Comparison of ENCODE assay signal across 24 cellular contexts in the genomic region with DNA sequence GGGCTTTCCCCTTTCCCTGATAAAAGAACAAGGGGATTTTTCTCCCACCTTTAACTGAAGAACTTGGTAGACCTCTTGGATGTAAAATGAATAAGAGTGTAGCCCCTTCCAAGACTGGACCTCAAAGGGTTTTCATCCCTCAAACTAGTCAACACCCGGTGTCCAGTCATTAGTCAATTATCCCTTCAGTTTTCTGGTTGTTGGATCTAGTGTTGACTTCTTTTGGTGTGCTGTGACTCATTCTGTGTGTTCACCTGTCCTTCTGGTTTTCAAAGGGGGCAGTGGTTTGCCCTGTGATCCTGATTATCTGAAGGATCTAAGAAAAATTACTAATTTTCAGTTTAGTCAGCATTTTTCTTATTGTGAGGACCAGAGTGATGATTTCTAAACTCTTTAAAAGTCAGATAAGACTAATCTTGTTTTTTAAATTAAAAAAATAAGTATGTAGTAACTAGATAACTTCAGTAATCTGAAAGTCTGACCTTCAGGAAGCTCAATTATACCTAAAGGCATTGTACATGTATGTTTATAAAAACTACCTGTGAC.
"Had no signal": no experiment of that assay in that cellular context is flagged by ENCODE, and none has a peak within 500 bp of the region (broad histone marks: within the 10 kb centered on the region; RNA-seq: fewer than 3 reads in every experiment).

No MANE protein-coding gene starts in this region.

- H3K4me3 ChIP-seq: lung, neural progenitor cell, tibial artery had no signal

- H3K4me1 ChIP-seq: tibial artery had no signal

- DNase-seq: activated B cell treated with CpG ODN at 0.5 μM for 24 hours; activated CD4-positive, alpha-beta T cell treated with anti-CD3 and anti-CD28 coated beads for 36 hours; activated CD4-positive, alpha-beta T cell treated with anti-CD3 and anti-CD28 coated beads, Interleukin-2, amount 50 U/mL, for 4 hours; activated CD8-positive, alpha-beta memory T cell treated with anti-CD3 and anti-CD28 coated beads for 24 hours; activated CD8-positive, alpha-beta memory T cell treated with anti-CD3 and anti-CD28 coated beads, Interleukin-2, amount 50 U/mL, for 4 hours; activated naive CD4-positive, alpha-beta T cell treated with Interleukin-2 at 50 U/mL for 16 hours; activated naive CD8-positive, alpha-beta T cell treated with anti-CD3 and anti-CD28 coated beads for 36 hours; activated T-cell treated with anti-CD3 and anti-CD28 coated beads, Interleukin-2, amount 50 U/mL, for 24 hours; central memory CD4-positive, alpha-beta T cell; effector memory CD4-positive, alpha-beta T cell; foreskin melanocyte; kidney; naive thymus-derived CD4-positive, alpha-beta T cell; posterior cingulate gyrus; small intestine; stimulated activated CD4-positive, alpha-beta T cell treated with anti-CD3 and anti-CD28 coated beads, Interleukin-2, amount 100 ng/mL, for 24 hours; stimulated activated naive CD8-positive, alpha-beta T cell treated with anti-CD3 and anti-CD28 coated beads, Interleukin-15, amount 100 ng/mL, for 72 hours; tibial artery had no signal

- H3K4me2 ChIP-seq: neural progenitor cell had no signal

- H3K9ac ChIP-seq: neural progenitor cell had no signal

- H3K27me3 ChIP-seq: neural progenitor cell, tibial artery had no signal

- H3K36me3 ChIP-seq: neural progenitor cell, tibial artery had no signal

- H3K27ac ChIP-seq: neural progenitor cell, tibial artery had no signal

- ATAC-seq: activated CD4-positive, alpha-beta T cell treated with anti-CD3 and anti-CD28 coated beads for 36 hours; esophagus mucosa; left lobe of liver; naive thymus-derived CD4-positive, alpha-beta T cell; sciatic nerve; stimulated activated effector memory CD8-positive, alpha-beta T cell treated with anti-CD3 and anti-CD28 coated beads, Interleukin-12 subunit alpha, Interleukin-12 subunit beta, amount 100 ng/mL, for 72 hours; stimulated activated naive CD8-positive, alpha-beta T cell treated with anti-CD3 and anti-CD28 coated beads, Interleukin-15, amount 100 ng/mL, for 72 hours had no signal
